17 cellular contexts compared by ENCODE assay signal in the genomic region with DNA sequence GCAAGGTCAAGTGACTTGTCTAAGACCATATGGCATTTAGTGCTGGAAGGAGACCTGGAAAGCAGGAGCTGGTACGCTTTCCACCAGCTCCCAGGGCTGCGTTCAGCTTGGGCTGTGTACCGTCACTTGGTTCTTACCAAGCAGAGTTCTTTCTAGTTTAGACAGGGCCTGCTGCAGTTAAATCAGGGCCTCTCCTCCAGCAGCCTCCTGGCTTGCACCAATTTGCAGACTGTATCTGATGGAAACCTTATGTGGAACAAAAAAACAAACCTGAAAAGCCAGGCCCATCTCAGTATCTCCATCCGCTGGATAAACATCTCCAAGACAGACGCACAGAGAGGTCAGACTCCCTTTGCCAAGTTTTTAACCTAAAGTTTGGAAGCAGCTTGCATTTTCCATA.
A peak's percentile ranks its signal among the peaks of the same experiment; 100 is the strongest.
DNase-seq lines count a peak whose midpoint lies in the region; ATAC-seq and TF ChIP-seq lines count a peak whose summit lies in the region.
"Had no signal": no experiment of that assay in that cellular context is flagged by ENCODE, and none has a peak within 500 bp of the region (broad histone marks: within the 10 kb centered on the region; RNA-seq: fewer than 3 reads in every experiment).

No MANE protein-coding gene starts in this region.

- H3K4ac ChIP-seq in IMR-90 (ENCODE audit: low read depth, low read length) = peak overlapping the region; percentile 42

- dilution Hi-C loops in IMR-90 (cut with HindIII; ENCODE audit: low sequenced_read_pairs, unreplicated experiment) = no loop called here

- no peak overlapping the region for H2AK5ac ChIP-seq in IMR-90 (ENCODE audit: low read depth, low read length)

- H3K27me3 ChIP-seq in IMR-90 (ENCODE audit: control insufficient read depth, insufficient read depth, low read length) (no peaks in the 10 kb centered on the region), esophagus squamous epithelium (no peaks in the 10 kb centered on the region), lung (ENCODE audit: control insufficient read depth, insufficient read depth) (no peaks in the 10 kb centered on the region), subcutaneous abdominal adipose tissue (ENCODE audit: control insufficient read depth in 5 of 5, insufficient read depth in 4 of 5, low read length in 5 of 5) (no peaks in the 10 kb centered on the region)
- H3K27me3 ChIP-seq: body of pancreas, foreskin keratinocyte, SJSA1 had no signal

- no peaks in the 10 kb centered on the region for H3K9me1 ChIP-seq in IMR-90 (ENCODE audit: insufficient read depth, low read length)

- in situ Hi-C loops in IMR-90 (cut with MboI; ENCODE audit: low sequenced_read_pairs) = no loop called here

- no peak overlapping the region for H2AK9ac ChIP-seq in IMR-90 (replicated peaks; ENCODE audit: low read depth, low read length, poor library complexity)

- no peaks in the 10 kb centered on the region for H3K36me3 ChIP-seq in IMR-90 (ENCODE audit: control insufficient read depth, insufficient read depth, low read length)
- H3K36me3 ChIP-seq in esophagus squamous epithelium = no peaks in the 10 kb centered on the region
- H3K36me3 ChIP-seq in lung (ENCODE audit: control insufficient read depth in 2 of 2, insufficient read depth in 2 of 2, low read length in 2 of 2) = no peaks in the 10 kb centered on the region
- no peaks in the 10 kb centered on the region for H3K36me3 ChIP-seq in subcutaneous abdominal adipose tissue (ENCODE audit: control insufficient read depth in 5 of 5, insufficient read depth in 5 of 5, low read length in 5 of 5)
- H3K36me3 ChIP-seq: SJSA1 had no signal

- peak overlapping the region; percentile 83; the same call in 1 of the 2 replicates for H3K27ac ChIP-seq in IMR-90 (ENCODE audit: insufficient read depth, low read length)
- H3K27ac ChIP-seq in esophagus squamous epithelium = peak overlapping the region; percentile 10 to 87 (median 69)
- H3K27ac ChIP-seq in lung (ENCODE audit: low read depth in 1 of 2, low read length in 1 of 2) = peak overlapping the region; percentile 3 to 37
- H3K27ac ChIP-seq in subcutaneous abdominal adipose tissue (ENCODE audit: low read depth, low read length) = peak overlapping the region; percentile 3
- H3K27ac ChIP-seq: foreskin keratinocyte, SJSA1 had no signal

- H2BK15ac ChIP-seq in IMR-90 (ENCODE audit: low read depth, low read length) = no peak overlapping the region; the same call in 2 of the 3 replicates

- H3K4me3 ChIP-seq in IMR-90 (ENCODE audit: insufficient read depth, low read depth, low read length) = no peak overlapping the region
- H3K4me3 ChIP-seq in esophagus squamous epithelium = peak overlapping the region in 1 of 4 donors; percentile 21
- H3K4me3 ChIP-seq in lung = no peak overlapping the region
- H3K4me3 ChIP-seq in subcutaneous abdominal adipose tissue (ENCODE audit: low read depth in 1 of 5, low read length in 5 of 5) = no peak overlapping the region
- H3K4me3 ChIP-seq: body of pancreas, SJSA1 had no signal

- WGBS in IMR-90 (ENCODE audit: extremely low coverage in 2 of 2, insufficient read length in 1 of 2), 2 experiments = no CpG with 5 or more reads among the region's 5 CpGs
- WGBS in esophagus squamous epithelium, 2 donors = 61 to 82% methylated on average over 5 of the region's 5 CpGs
- WGBS in lung, 2 donors = 75 to 90% methylated on average over 5 of the region's 5 CpGs

- POLR2A ChIA-PET in IMR-90 (lab: Charles Lee; ENCODE audit: unreplicated experiment) = no interaction called here

- H2BK20ac ChIP-seq in IMR-90 (ENCODE audit: low read depth, low read length) = no peak overlapping the region

- H3K9me3 Mint-ChIP-seq in osteocyte (ENCODE audit: unreplicated experiment) = peaks cover 6% of the 10 kb centered on the region

- no peak overlapping the region for H2BK120ac ChIP-seq in IMR-90 (ENCODE audit: low read depth, low read length)

- H4K8ac ChIP-seq in IMR-90 (ENCODE audit: low read depth in 2 of 2, low read length in 2 of 2) = peak overlapping the region; percentile 58 to 59; a peak in 3 of 4 replicates

- CTCF ChIA-PET in IMR-90 (lab: Yijun Ruan, JAX) = no interaction called here

- no peaks in the 10 kb centered on the region for H4K20me1 ChIP-seq in IMR-90 (ENCODE audit: insufficient read depth, low read length)

- H3K9me3 ChIP-seq in IMR-90 (ENCODE audit: control insufficient read depth, insufficient read depth, low read length) (peaks cover 2% of the 10 kb centered on the region; the same call in 1 of the 2 replicates), esophagus squamous epithelium (no peaks in the 10 kb centered on the region), lung (ENCODE audit: control insufficient read depth in 2 of 2, insufficient read depth in 1 of 2, low read length in 1 of 2) (peaks cover 2 to 4% of the 10 kb centered on the region in 2 donors), subcutaneous abdominal adipose tissue (ENCODE audit: control insufficient read depth in 5 of 5, low read length in 5 of 5) (peaks cover 0 to 18% (median 10%) of the 10 kb centered on the region in 5 donors)
- H3K9me3 ChIP-seq: body of pancreas, SJSA1 had no signal

- peak overlapping the region; percentile 95; the same call in 1 of the 2 replicates for H3K18ac ChIP-seq in IMR-90 (ENCODE audit: low read depth, low read length)

- no peak overlapping the region for H2BK5ac ChIP-seq in IMR-90 (ENCODE audit: low read depth, low read length, poor library complexity, severe bottlenecking)

- no peak overlapping the region for H3K23ac ChIP-seq in IMR-90 (ENCODE audit: low read depth, low read length)

- peaks cover 3% of the 10 kb centered on the region for H3K27me3 Mint-ChIP-seq in osteocyte (ENCODE audit: unreplicated experiment)

- no TSS peak for BruUV-seq in IMR-90 (replicated peaks; lab: Mats Ljungman, UMichigan)

- H3K36me3 Mint-ChIP-seq in osteocyte (ENCODE audit: unreplicated experiment) = peaks cover 3% of the 10 kb centered on the region
- H3K36me3 Mint-ChIP-seq: IgD-negative memory B cell had no signal

- TF ChIP-seq POLR2A in IMR-90 (IDR thresholded peaks at IDR 0.05; ENCODE audit: low read depth, low read length) (no peak), esophagus squamous epithelium (IDR thresholded peaks at IDR 0.05) (no peak)

- peak; percentile 53 for ATAC-seq in IMR-90 (ENCODE audit: low read depth)
- no peak for ATAC-seq in lung (ENCODE audit: insufficient read depth, low FRiP score)
- ATAC-seq: foreskin keratinocyte had no signal

- peak overlapping the region; percentile 53; the same call in 1 of the 2 replicates for H4K91ac ChIP-seq in IMR-90 (ENCODE audit: insufficient read depth, low read depth, low read length)

- H3K79me1 ChIP-seq in IMR-90 (ENCODE audit: low read depth in 1 of 2, low read length in 2 of 2) = no peaks in the 10 kb centered on the region

- H2AFZ ChIP-seq in IMR-90 (replicated peaks; ENCODE audit: low read length, poor library complexity) = peak overlapping the region; percentile 48

- no peak overlapping the region for H3K4me3 Mint-ChIP-seq in osteocyte (ENCODE audit: unreplicated experiment)

- H3K9ac ChIP-seq in IMR-90 (ENCODE audit: low read depth, low read length) (peak overlapping the region; percentile 62), subcutaneous abdominal adipose tissue (ENCODE audit: low read length in 5 of 5) (no peak overlapping the region)

- peak overlapping the region; percentile 95 for H4K5ac ChIP-seq in IMR-90 (ENCODE audit: low read depth, low read length)

- H3K14ac ChIP-seq in IMR-90 (replicated peaks; ENCODE audit: low read depth, low read length) = no peak overlapping the region; the same call in 1 of the 2 replicates

- DNase-seq in IMR-90 = peak; percentile 32
- DNase-seq in esophagus squamous epithelium (lab: John Stamatoyannopoulos, UW) = no peak
- DNase-seq in lung (ENCODE audit: low spot score) = no peak
- DNase-seq in activated effector memory CD4-positive, alpha-beta T cell treated with Interleukin-2 at 50 U/mL for 16 hours = no peak
- no peak for DNase-seq in NCI-H1436 (lab: John Stamatoyannopoulos, UW)
- DNase-seq in HCEC 1CT = no peak
- DNase-seq in osteocyte (ENCODE audit: extremely low spot score, unreplicated experiment) = no peak
- DNase-seq: activated CD4-positive, CD25-positive, alpha-beta regulatory T cell; activated T-cell treated with anti-CD3 and anti-CD28 coated beads for 4 hours; foreskin keratinocyte; NCI-H146; NCI-H774; trophoblast cell had no signal

- peak overlapping the region; percentile 46; the same call in 1 of the 2 replicates for H3K4me2 ChIP-seq in IMR-90 (ENCODE audit: low read depth, low read length)

- TF ChIP-seq RAD21 in IMR-90 (IDR thresholded peaks at IDR 0.05; ENCODE audit: low read length) = no peak

- TF ChIP-seq CTCF in IMR-90 (conservative IDR thresholded peaks at IDR 0.05; ENCODE audit: low read depth, low read length) (no peak), esophagus squamous epithelium (IDR thresholded peaks at IDR 0.05) (no peak), lung (IDR thresholded peaks at IDR 0.05; ENCODE audit: control extremely low read depth, extremely low read depth) (no peak), osteocyte (IDR thresholded peaks at IDR 0.05) (no peak)

- H3K56ac ChIP-seq in IMR-90 (ENCODE audit: extremely low read depth, insufficient read depth, low read length) = no peak overlapping the region

- H3K4me1 Mint-ChIP-seq in osteocyte (ENCODE audit: unreplicated experiment) = peaks cover 7% of the 10 kb centered on the region
- H3K4me1 Mint-ChIP-seq: IgD-negative memory B cell had no signal

- intact Hi-C loops in IMR-90 (cut with micrococcal nuclease) (no loop called here), esophagus squamous epithelium (cut with DNase I) (no loop called here)

- H3K27ac Mint-ChIP-seq in osteocyte (ENCODE audit: unreplicated experiment) = no peak overlapping the region
- H3K27ac Mint-ChIP-seq: IgD-negative memory B cell had no signal

- peaks cover 8% of the 10 kb centered on the region; the same call in 1 of the 2 replicates for H3K4me1 ChIP-seq in IMR-90 (ENCODE audit: control insufficient read depth, insufficient read depth, low read length)
- peaks cover 0 to 15% (median 8%) of the 10 kb centered on the region in 3 donors for H3K4me1 ChIP-seq in esophagus squamous epithelium
- H3K4me1 ChIP-seq in lung (ENCODE audit: control insufficient read depth in 2 of 2, insufficient read depth in 2 of 2, low read length in 2 of 2) = peaks cover 0 to 15% of the 10 kb centered on the region in 2 donors
- no peaks in the 10 kb centered on the region for H3K4me1 ChIP-seq in subcutaneous abdominal adipose tissue (ENCODE audit: control insufficient read depth in 5 of 5, insufficient read depth in 5 of 5, low read length in 5 of 5)
- H3K4me1 ChIP-seq: body of pancreas, foreskin keratinocyte, SJSA1 had no signal

TF ChIP-seq in IMR-90, 13 proteins besides CTCF, POLR2A, EP300 and RAD21 (continues in another document):
- TF ChIP-seq FOS (IDR thresholded peaks at IDR 0.05; ENCODE audit: low read depth, low read length) = no peak
- TF ChIP-seq, protein P1, sequence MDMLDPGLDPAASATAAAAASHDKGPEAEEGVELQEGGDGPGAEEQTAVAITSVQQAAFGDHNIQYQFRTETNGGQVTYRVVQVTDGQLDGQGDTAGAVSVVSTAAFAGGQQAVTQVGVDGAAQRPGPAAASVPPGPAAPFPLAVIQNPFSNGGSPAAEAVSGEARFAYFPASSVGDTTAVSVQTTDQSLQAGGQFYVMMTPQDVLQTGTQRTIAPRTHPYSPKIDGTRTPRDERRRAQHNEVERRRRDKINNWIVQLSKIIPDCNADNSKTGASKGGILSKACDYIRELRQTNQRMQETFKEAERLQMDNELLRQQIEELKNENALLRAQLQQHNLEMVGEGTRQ (IDR thresholded peaks at IDR 0.05; ENCODE audit: low read depth, low read length) = no peak
- TF ChIP-seq RFX5 (IDR thresholded peaks at IDR 0.05; ENCODE audit: low read depth, low read length) = no peak

Comparison
In these comparisons a context has a peak if more than half of its experiments do, and no peak if none do; other contexts are left out.
1. H3K27ac ChIP-seq: peak in every context shown above with its lines; median percentile 83 in IMR-90; 69 in esophagus squamous epithelium; 20 in lung; 3 in subcutaneous abdominal adipose tissue.